ENCODE assay signal across 17 cellular contexts in the genomic region with DNA sequence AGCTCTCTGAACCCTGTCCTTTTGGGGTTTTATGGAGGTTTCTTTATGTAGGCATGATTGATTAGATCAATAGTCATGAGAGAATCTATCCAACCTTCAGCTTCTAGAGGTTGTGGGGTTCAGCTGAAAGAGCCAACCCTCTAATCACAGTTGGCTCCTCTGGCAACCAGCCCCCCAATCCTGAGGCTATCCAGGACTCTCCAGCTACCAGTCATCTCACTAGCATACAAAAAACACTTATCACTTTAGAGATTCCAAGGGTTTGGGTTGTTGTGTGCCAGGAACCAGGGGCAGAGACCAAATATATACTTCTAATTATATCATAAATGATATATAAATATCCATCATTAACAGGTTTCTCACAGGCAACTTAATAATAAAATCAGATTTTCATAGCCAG. TPM values are rescaled to one million over a fixed set of nuclear protein-coding genes. Genes with fewer than 3 reads are reported as not detected.
A peak's percentile ranks its signal among the peaks of the same experiment; 100 is the strongest.
DNase-seq lines count a peak whose midpoint lies in the region; ATAC-seq and TF ChIP-seq lines count a peak whose summit lies in the region.
"Had no signal": no experiment of that assay in that cellular context is flagged by ENCODE, and none has a peak within 500 bp of the region (broad histone marks: within the 10 kb centered on the region; RNA-seq: fewer than 3 reads in every experiment).

No MANE protein-coding gene starts in this region.

- H3K27me3 ChIP-seq in right atrium auricular region (no peaks in the 10 kb centered on the region), GM23338 (ENCODE audit: insufficient read depth) (no peaks in the 10 kb centered on the region), H9 (ENCODE audit: insufficient read depth, low read length) (no peaks in the 10 kb centered on the region), tibial nerve (no peaks in the 10 kb centered on the region)
- H3K27me3 ChIP-seq: BLaER1 had no signal

- no peak overlapping the region for H3T11ph ChIP-seq in H9 (ENCODE audit: low read length)

- H3K23me2 ChIP-seq in H9 (ENCODE audit: insufficient read length, low read depth, low read length, poor library complexity, severe bottlenecking) = no peaks in the 10 kb centered on the region

- H3K79me1 ChIP-seq in H9 (ENCODE audit: insufficient read depth, low read depth, low read length, poor library complexity, severe bottlenecking) = peaks cover 3% of the 10 kb centered on the region

- H3K18ac ChIP-seq in H9 (ENCODE audit: insufficient read length, low read depth, low read length) = no peak overlapping the region

- H3K27ac Mint-ChIP-seq in GM23338 = peak overlapping the region; percentile 46; the same call in 1 of the 2 replicates
- peak overlapping the region in 2 of 3 experiments; percentile 3 to 56; a peak in 2 of 7 replicates for H3K27ac Mint-ChIP-seq in H9
- H3K27ac Mint-ChIP-seq: B cell; CD4-positive, CD25-positive, alpha-beta regulatory T cell; CD8-positive, alpha-beta T cell had no signal

- no peak overlapping the region for H3K14ac ChIP-seq in H9 (ENCODE audit: insufficient read depth, low read length)

- H3K4me1 Mint-ChIP-seq in GM23338 (peaks cover 57% of the 10 kb centered on the region), H9 (peaks cover 55 to 71% of the 10 kb centered on the region in 2 experiments)

- H3K36me3 Mint-ChIP-seq in GM23338 (ENCODE audit: low read depth) = peaks cover 8% of the 10 kb centered on the region
- peaks cover 0 to 22% (median 6%) of the 10 kb centered on the region in 3 experiments; a peak in 3 of 7 replicates for H3K36me3 Mint-ChIP-seq in H9 (ENCODE audit: insufficient read depth in 1 of 3, low read depth in 3 of 3)

- no peak overlapping the region for H3K4me3 Mint-ChIP-seq in GM23338
- no peak overlapping the region for H3K4me3 Mint-ChIP-seq in H9
- H3K4me3 Mint-ChIP-seq: B cell; CD4-positive, CD25-positive, alpha-beta regulatory T cell; CD8-positive, alpha-beta T cell had no signal

- H2AK5ac ChIP-seq in H9 (ENCODE audit: insufficient read length, low read length) = no peak overlapping the region

- no peak overlapping the region for H3K56ac ChIP-seq in H9 (ENCODE audit: insufficient read length, low read depth, low read length)

- H3K23ac ChIP-seq in H9 (ENCODE audit: insufficient read length, low read depth, low read length) = no peak overlapping the region

- TF ChIP-seq EP300 in tibial nerve (IDR thresholded peaks at IDR 0.05) = no peak

- no peak overlapping the region for H3K9ac ChIP-seq in H9 (ENCODE audit: extremely low read depth, insufficient read length, low read length)
- H3K9ac ChIP-seq: BLaER1 had no signal

- H4K91ac ChIP-seq in H9 (ENCODE audit: insufficient read length, low read depth, low read length) = no peak overlapping the region

- H3F3A ChIP-seq in GM23338 (replicated peaks; ENCODE audit: low read depth) = no peaks in the 10 kb centered on the region

- H3K4me2 ChIP-seq in GM23338 = no peak overlapping the region
- H3K4me2 ChIP-seq in H9 (ENCODE audit: insufficient read depth, insufficient read length, low read length) = no peak overlapping the region
- H3K4me2 ChIP-seq: BLaER1 had no signal

- H3K27me3 Mint-ChIP-seq in GM23338 (ENCODE audit: insufficient read depth, low read depth, poor library complexity) (peaks cover 6% of the 10 kb centered on the region), H9 (ENCODE audit: low read depth) (no peaks in the 10 kb centered on the region)
- H3K27me3 Mint-ChIP-seq: B cell had no signal

- no peaks in the 10 kb centered on the region for H4K20me1 ChIP-seq in GM23338 (replicated peaks; ENCODE audit: insufficient read depth)
- H4K20me1 ChIP-seq in H9 (ENCODE audit: control insufficient read depth, insufficient read depth, insufficient read length) = no peaks in the 10 kb centered on the region
- H4K20me1 ChIP-seq: BLaER1 had no signal

- H2BK15ac ChIP-seq in H9 (ENCODE audit: low read depth, low read length) = no peak overlapping the region

- ATAC-seq in Right ventricle myocardium superior (ENCODE audit: poor library complexity) (peak; percentile 50), GM23338 (no peak)
- ATAC-seq: CD8-positive, alpha-beta T cell had no signal

- H3K79me2 ChIP-seq in GM23338 (replicated peaks; ENCODE audit: insufficient read depth) (peaks cover 67% of the 10 kb centered on the region), H9 (ENCODE audit: insufficient read depth, low read length) (peaks cover 2% of the 10 kb centered on the region; the same call in 1 of the 2 replicates)

- H3K9me3 Mint-ChIP-seq in GM23338 = no peaks in the 10 kb centered on the region
- no peaks in the 10 kb centered on the region for H3K9me3 Mint-ChIP-seq in H9

- TF ChIP-seq CTCF in right atrium auricular region (IDR thresholded peaks at IDR 0.05) = no peak
- TF ChIP-seq CTCF in GM23338 (conservative IDR thresholded peaks at IDR 0.05; ENCODE audit: low read depth in 2 of 2) = no peak
- no peak for TF ChIP-seq CTCF in H9 (conservative IDR thresholded peaks at IDR 0.05)
- no peak for TF ChIP-seq CTCF in tibial nerve (IDR thresholded peaks at IDR 0.05)

- H2AFZ ChIP-seq in GM23338 = no peak overlapping the region
- H2AFZ ChIP-seq in H9 (ENCODE audit: low read length) = no peak overlapping the region

- H3K27ac ChIP-seq in right atrium auricular region (no peak overlapping the region), GM23338 (ENCODE audit: low read depth) (no peak overlapping the region), H9 (ENCODE audit: insufficient read length, low read depth, low read length) (no peak overlapping the region), tibial nerve (no peak overlapping the region)
- H3K27ac ChIP-seq: BLaER1, C4-2B had no signal

- no peaks in the 10 kb centered on the region for H3K9me2 ChIP-seq in GM23338 (ENCODE audit: insufficient read depth)

- no peak overlapping the region for H2BK120ac ChIP-seq in H9 (ENCODE audit: low read depth, low read length, poor library complexity, severe bottlenecking)

- TF ChIP-seq POLR2A in tibial nerve (IDR thresholded peaks at IDR 0.05) = no peak

- no peak overlapping the region for H4K8ac ChIP-seq in H9 (replicated peaks; ENCODE audit: insufficient read length, low read depth, low read length)

- no peak overlapping the region for H2BK20ac ChIP-seq in H9 (ENCODE audit: low read depth, low read length, poor library complexity, severe bottlenecking)

- no peaks in the 10 kb centered on the region for H3K9me3 ChIP-seq in right atrium auricular region
- H3K9me3 ChIP-seq in H9 (ENCODE audit: control insufficient read depth, low read depth, low read length) = no peaks in the 10 kb centered on the region
- H3K9me3 ChIP-seq in tibial nerve = peaks cover 0 to 3% (median 0%) of the 10 kb centered on the region in 4 donors
- H3K9me3 ChIP-seq: Caco-2 had no signal

- H4K5ac ChIP-seq in H9 (ENCODE audit: insufficient read length, low read depth, low read length) = no peak overlapping the region

- H2BK5ac ChIP-seq in H9 (ENCODE audit: insufficient read length, low read length) = no peak overlapping the region

- DNase-seq in Right ventricle myocardium superior (no peak), right atrium auricular region (ENCODE audit: low spot score) (no peak), GM23338 (ENCODE audit: low spot score) (no peak), H9 (no peak), Ammon's horn (ENCODE audit: low spot score) (no peak), tibial nerve (ENCODE audit: low spot score in 2 of 2) (no peak)
- DNase-seq: Caco-2; CD4-positive, CD25-positive, alpha-beta regulatory T cell; CD8-positive, alpha-beta T cell; DMS53; DMS79 treated with DMSO at 0.1 percent for 48 hours; GF-D8; GOT3; HCEC 1CT had no signal

- H3K4me3 ChIP-seq in right atrium auricular region (no peak overlapping the region), GM23338 (no peak overlapping the region), tibial nerve (no peak overlapping the region)
- H3K4me3 ChIP-seq: BLaER1 had no signal

- H2BK12ac ChIP-seq in H9 (ENCODE audit: insufficient read length, low read depth, low read length) = no peak overlapping the region

- H3K36me3 ChIP-seq in right atrium auricular region (no peaks in the 10 kb centered on the region), GM23338 (ENCODE audit: insufficient read depth) (no peaks in the 10 kb centered on the region), tibial nerve (no peaks in the 10 kb centered on the region)
- H3K36me3 ChIP-seq: BLaER1 had no signal

- intact Hi-C loops in Right ventricle myocardium superior (cut with DNase I) = no loop called here

- no peak overlapping the region for H3K4ac ChIP-seq in H9 (ENCODE audit: low read depth, low read length)

- H3K4me1 ChIP-seq in right atrium auricular region (peaks cover 0 to 11% of the 10 kb centered on the region in 2 donors), GM23338 (ENCODE audit: insufficient read depth) (no peaks in the 10 kb centered on the region), H9 (ENCODE audit: insufficient read depth, low read length) (peaks cover 3% of the 10 kb centered on the region), tibial nerve (peaks cover 0 to 7% (median 0%) of the 10 kb centered on the region in 4 donors)
- H3K4me1 ChIP-seq: Caco-2 had no signal

TF ChIP-seq in GM23338, 12 proteins besides CTCF, POLR2A, EP300 and RAD21 (continues in another document):
- no peak for TF ChIP-seq EZH2 (IDR thresholded peaks at IDR 0.05; ENCODE audit: low read depth, unreplicated experiment)

RNA-seq across cellular contexts. Expression of a gene that starts 11.7 kb away (rescaled TPM):
- 12.8 TPM for total RNA-seq in Right ventricle myocardium superior
- total RNA-seq in right atrium auricular region = 10 to 100 TPM in 1 of 2 donors, 1 to 10 TPM in 1; 8.7 to 12.6 TPM
- 13.0 and 20.4 TPM in 2 replicates for total RNA-seq in GM23338 (2014; rRNA removed; shearing (Covaris generic))
- 8.8 and 10.7 TPM in 2 replicates for polyA plus RNA-seq in GM23338 (2016; fragmentation: Nextera tagmentation; extraction: Ambion mirVana)
- 17.4 and 22.4 TPM in 2 replicates for total RNA-seq in H9 (2021)
- total RNA-seq in tibial nerve = 10 to 100 TPM; 14.4 to 22.4 (median 20.4) TPM

RNA-seq across cellular contexts. Expression of a gene that starts 12.2 kb away (rescaled TPM):
- total RNA-seq in Right ventricle myocardium superior (1,328 TPM), right atrium auricular region (1,000 to 10,000 TPM in 1 of 2 donors, 100 to 1,000 TPM in 1; 837 to 1,569 TPM), H9 (2021) (317 and 324 TPM in 2 replicates), tibial nerve (100 to 1,000 TPM; 100 to 148 (median 121) TPM)
- total RNA-seq in GM23338 (2014; rRNA removed; shearing (Covaris generic)) = 275 and 294 TPM in 2 replicates
- 503 and 541 TPM in 2 replicates for polyA plus RNA-seq in GM23338 (2016; fragmentation: Nextera tagmentation; extraction: Ambion mirVana)
